Comparison of ENCODE assay signal across 30 cellular contexts in the genomic region with DNA sequence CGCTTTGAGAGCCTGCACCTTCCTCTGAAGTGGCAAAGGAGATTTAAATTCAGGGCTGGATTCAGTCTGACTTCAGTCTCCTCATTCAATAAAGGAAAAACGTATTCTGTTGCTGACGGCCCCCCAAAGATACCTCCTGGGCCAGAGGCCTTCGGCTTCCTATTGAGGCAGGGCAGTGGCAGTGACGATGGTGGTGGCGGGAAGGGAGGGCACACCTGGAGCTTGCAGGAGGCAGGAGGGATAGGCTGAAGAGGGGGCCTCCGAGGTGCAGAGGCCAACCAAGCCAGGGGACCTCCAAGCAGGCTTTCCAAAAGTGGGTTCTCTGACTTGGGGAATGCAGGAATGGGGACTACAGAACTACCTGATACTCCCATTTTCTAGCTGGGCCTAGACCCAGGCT. TPM values are rescaled to one million over a fixed set of nuclear protein-coding genes. Genes with fewer than 3 reads are reported as not detected.
"Had no signal": no experiment of that assay in that cellular context is flagged by ENCODE, and none has a peak within 500 bp of the region (broad histone marks: within the 10 kb centered on the region; RNA-seq: fewer than 3 reads in every experiment).

No MANE protein-coding gene starts in this region.

- H3K4me1 Mint-ChIP-seq: mesothelial cell of epicardium, neural crest cell had no signal

- H3K4me3 ChIP-seq: coronary artery, esophagus muscularis mucosa, gastroesophageal sphincter, heart right ventricle, lower lobe of right lung, mucosa of descending colon, prostate gland, right atrium auricular region, sigmoid colon, stomach, thyroid gland, vagina had no signal

- H3K27ac Mint-ChIP-seq: mesothelial cell of epicardium; natural killer cell treated with Interleukin-12 subunit alpha and Interleukin-12 subunit beta and Interleukin-15 and Interleukin-18, amount 100 ng/mL, for 72 hours had no signal

- H3K9me3 ChIP-seq: esophagus muscularis mucosa, gastroesophageal sphincter, heart right ventricle, lower lobe of right lung, mucosa of descending colon, prostate gland, right atrium auricular region, sigmoid colon, stomach, thyroid gland, vagina had no signal

- ATAC-seq: foreskin keratinocyte; gastroesophageal sphincter; left ventricle myocardium superior; lower lobe of right lung; mucosa of descending colon; stimulated activated memory B cell treated with anti-CD40 and anti-IgM and Interleukin-4, amounts not matched to agents 10 μg/mL and 1 μg/mL and 100 μg/mL, for 72 hours had no signal

- H2AFZ ChIP-seq: parathyroid adenoma had no signal

- H3K36me3 ChIP-seq: esophagus muscularis mucosa, prostate gland, right atrium auricular region, sigmoid colon, thyroid gland, vagina had no signal

- H3K9me3 Mint-ChIP-seq: mesothelial cell of epicardium; naive B cell; natural killer cell treated with Interleukin-12 subunit alpha and Interleukin-12 subunit beta and Interleukin-15 and Interleukin-18, amount 100 ng/mL, for 72 hours; neural crest cell; stimulated activated memory B cell treated with anti-CD40 and anti-IgM and Interleukin-4, amounts not matched to agents 10 μg/mL and 1 μg/mL and 100 μg/mL, for 72 hours had no signal

- DNase-seq: dermis blood vessel endothelial cell; effector memory CD4-positive, alpha-beta T cell; foreskin keratinocyte; heart right ventricle; hippocampal formation; left ventricle myocardium superior; lower lobe of right lung; naive B cell; sigmoid colon; stimulated activated CD4-positive, alpha-beta T cell treated with anti-CD3 and anti-CD28 coated beads, Interleukin-2, amount 100 ng/mL, for 24 hours; stimulated activated CD4-positive, alpha-beta T cell treated with anti-CD3 and anti-CD28 coated beads, Interleukin-4, amount 100 ng/mL, for 24 hours; stomach; thyroid gland; trophoblast cell had no signal

- H3K4me3 Mint-ChIP-seq: mesothelial cell of epicardium; naive B cell; natural killer cell treated with Interleukin-12 subunit alpha and Interleukin-12 subunit beta and Interleukin-15 and Interleukin-18, amount 100 ng/mL, for 72 hours; neural crest cell; stimulated activated memory B cell treated with anti-CD40 and anti-IgM and Interleukin-4, amounts not matched to agents 10 μg/mL and 1 μg/mL and 100 μg/mL, for 72 hours had no signal

- H3K36me3 Mint-ChIP-seq: naive B cell; natural killer cell treated with Interleukin-12 subunit alpha and Interleukin-12 subunit beta and Interleukin-15 and Interleukin-18, amount 100 ng/mL, for 72 hours had no signal

- H3K79me2 ChIP-seq: parathyroid adenoma had no signal

- H3K4me1 ChIP-seq: esophagus muscularis mucosa, foreskin keratinocyte, gastroesophageal sphincter, heart right ventricle, lower lobe of right lung, parathyroid adenoma, prostate gland, right atrium auricular region, sigmoid colon, stomach, vagina had no signal

- H3K27me3 Mint-ChIP-seq: naive B cell; natural killer cell treated with Interleukin-12 subunit alpha and Interleukin-12 subunit beta and Interleukin-15 and Interleukin-18, amount 100 ng/mL, for 72 hours; stimulated activated memory B cell treated with anti-CD40 and anti-IgM and Interleukin-4, amounts not matched to agents 10 μg/mL and 1 μg/mL and 100 μg/mL, for 72 hours had no signal

- H3K27ac ChIP-seq: coronary artery, esophagus muscularis mucosa, foreskin keratinocyte, gastroesophageal sphincter, heart right ventricle, lower lobe of right lung, parathyroid adenoma, prostate gland, right atrium auricular region, sigmoid colon, stomach, thyroid gland, vagina had no signal

RNA-seq across cellular contexts. Expression of a gene that starts 27.9 kb away (rescaled TPM):
- total RNA-seq: endothelial cell of umbilical vein, epithelial cell of proximal tubule, neural crest cell, skeletal muscle tissue, ureter, vagina had no signal
